In genomic region chr19:39997595-39998216, GRCh38 we compare ENCODE assay signal across 8 cellular contexts. TPM values are rescaled to one million over a fixed set of nuclear protein-coding genes. Genes with fewer than 3 reads are reported as not detected.
DNase-seq lines count a peak whose midpoint lies in the region; ATAC-seq, FAIRE-seq and TF ChIP-seq lines count a peak whose summit lies in the region.

No MANE protein-coding gene starts in this region.

- H3K36me3 ChIP-seq in mucosa of descending colon (ENCODE audit: low read depth) = no peaks in the 10 kb centered on the region

- no peak for TF ChIP-seq CTCF in fibroblast of mammary gland (conservative IDR thresholded peaks at IDR 0.05; ENCODE audit: control insufficient read depth, insufficient read depth, low read depth, low read length)
- no peak for TF ChIP-seq CTCF in mucosa of descending colon (IDR thresholded peaks at IDR 0.05)

- H3K27me3 Mint-ChIP-seq in T-helper 1 cell treated with Interleukin-12 subunit alpha and Interleukin-12 subunit beta and Interleukin-4 antibody, amounts not matched to agents 30 μg/mL and 1 μg/mL, for 36 hours (ENCODE audit: low read depth) = no peaks in the 10 kb centered on the region

- H3K4me3 ChIP-seq in fibroblast of mammary gland (ENCODE audit: control insufficient read depth, low read depth, low read length) (peak overlapping the region; percentile 89), skeletal muscle cell (ENCODE audit: low read depth, low read length) (peak overlapping the region; percentile 80), mucosa of descending colon (no peak overlapping the region)

- no peak for FAIRE-seq in GM19239 (lab: Jason Lieb, UNC)

- peaks cover 19% of the 10 kb centered on the region for H3K9me3 Mint-ChIP-seq in T-helper 1 cell treated with Interleukin-12 subunit alpha and Interleukin-12 subunit beta and Interleukin-4 antibody, amounts not matched to agents 30 μg/mL and 1 μg/mL, for 36 hours

- H3K4me1 Mint-ChIP-seq in T-helper 1 cell treated with Interleukin-12 subunit alpha and Interleukin-12 subunit beta and Interleukin-4 antibody, amounts not matched to agents 30 μg/mL and 1 μg/mL, for 36 hours (ENCODE audit: low read depth) = peaks cover 28% of the 10 kb centered on the region

- peak; percentile 91 for DNase-seq in fibroblast of mammary gland (ENCODE audit: low read depth)
- no peak for DNase-seq in skeletal muscle cell (ENCODE audit: low read depth)
- no peak for DNase-seq in NCI-H128 (lab: John Stamatoyannopoulos, UW; ENCODE audit: unreplicated experiment)
- no peak for DNase-seq in GM19239 (ENCODE audit: insufficient read length, low spot score)
- no peak for DNase-seq in NCI-H1436 treated with DMSO at 0.1 percent for 48 hours (lab: John Stamatoyannopoulos, UW)
- DNase-seq in mucosa of descending colon = no peak

- peak overlapping the region; percentile 97 for H3K4me3 Mint-ChIP-seq in T-helper 1 cell treated with Interleukin-12 subunit alpha and Interleukin-12 subunit beta and Interleukin-4 antibody, amounts not matched to agents 30 μg/mL and 1 μg/mL, for 36 hours

- H3K9me3 ChIP-seq in mucosa of descending colon = peaks cover 9% of the 10 kb centered on the region

- ATAC-seq in GM21526 (IDR thresholded peaks at IDR 0.05; ENCODE audit: low FRiP score, unreplicated experiment) (peak; percentile 15), mucosa of descending colon (no peak)

- peak overlapping the region; percentile 94 for H3K27ac Mint-ChIP-seq in T-helper 1 cell treated with Interleukin-12 subunit alpha and Interleukin-12 subunit beta and Interleukin-4 antibody, amounts not matched to agents 30 μg/mL and 1 μg/mL, for 36 hours

- intact Hi-C loops in mucosa of descending colon (cut with DNase I, micrococcal nuclease) = no loop called here

- peaks cover 27% of the 10 kb centered on the region for H3K36me3 Mint-ChIP-seq in T-helper 1 cell treated with Interleukin-12 subunit alpha and Interleukin-12 subunit beta and Interleukin-4 antibody, amounts not matched to agents 30 μg/mL and 1 μg/mL, for 36 hours (ENCODE audit: low read depth)

- H3K4me1 ChIP-seq in mucosa of descending colon (ENCODE audit: low read depth) = peaks cover 6% of the 10 kb centered on the region

RNA-seq across cellular contexts. Expression of gene ZNF546, which starts 0.8 kb away (rescaled TPM):
- 10 to 100 TPM in 1 of 3 donors, 1 to 10 TPM in 2; 2.3 to 10.2 (median 2.9) TPM for total RNA-seq in mucosa of descending colon

RNA-seq across cellular contexts. Expression of gene PSMC4, which starts 26.7 kb away (rescaled TPM):
- 10 to 100 TPM; 73.4 to 89.9 (median 77.5) TPM for total RNA-seq in mucosa of descending colon

RNA-seq across cellular contexts. Expression of gene ZNF780B, which starts 58.3 kb away (rescaled TPM):
- 10 to 100 TPM; 16.9 to 30.9 (median 21.8) TPM for total RNA-seq in mucosa of descending colon
